In the genomic region with DNA sequence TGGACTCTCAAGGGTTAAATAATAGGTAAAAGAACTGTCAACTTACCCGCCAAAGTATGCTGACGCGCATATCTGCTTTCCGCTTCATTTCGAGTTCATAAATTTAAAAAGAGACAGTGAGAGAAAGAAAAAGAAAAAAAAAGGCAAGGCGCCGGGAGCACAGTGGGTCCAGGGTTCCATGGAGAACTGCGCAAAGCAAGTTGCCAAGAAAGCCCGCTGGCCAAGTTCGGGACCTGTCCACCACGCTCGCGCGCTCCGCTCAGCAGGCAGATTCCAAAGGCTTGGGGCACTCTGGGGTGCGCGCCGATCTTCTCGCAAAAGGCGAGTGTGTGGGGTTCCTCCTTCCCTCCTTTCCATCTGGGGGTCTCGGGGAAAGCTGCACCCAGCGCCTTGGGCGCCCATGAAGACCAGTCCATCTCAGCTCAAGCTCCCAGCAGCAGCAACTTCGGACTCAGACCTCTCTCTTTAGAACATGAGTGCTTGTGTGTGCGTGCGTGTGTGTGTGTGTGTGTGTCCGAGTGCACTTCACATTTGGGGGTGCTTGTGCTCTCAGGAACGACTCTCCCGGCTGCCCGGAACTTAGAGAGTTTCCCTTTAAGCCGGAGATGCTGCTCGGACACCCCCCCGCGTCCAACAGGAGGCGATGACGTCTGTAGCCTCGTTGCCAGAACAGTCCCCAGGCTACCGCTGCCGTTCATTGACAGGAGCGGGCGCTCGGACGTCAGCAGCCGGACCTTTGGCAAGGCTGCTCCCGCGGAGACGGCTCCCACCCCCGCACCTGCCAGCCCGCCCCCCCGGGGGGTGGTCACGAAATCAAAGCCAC, we compare ENCODE assay signal across 8 cellular contexts.
DNase-seq lines count a peak whose midpoint lies in the region; ATAC-seq, FAIRE-seq and TF ChIP-seq lines count a peak whose summit lies in the region.

No MANE protein-coding gene starts in this region.

- H3K4me3 ChIP-seq in body of pancreas (no peak overlapping the region), iPS-20b (ENCODE audit: low read length) (peak overlapping the region; percentile 77)

- H3K4me3 Mint-ChIP-seq in effector memory CD8-positive, alpha-beta T cell, result no peak overlapping the region

- no peaks in the 10 kb centered on the region for H3K36me3 Mint-ChIP-seq in effector memory CD8-positive, alpha-beta T cell (ENCODE audit: insufficient read depth)

- H3K27ac ChIP-seq in body of pancreas, result peak overlapping the region in 2 of 4 donors; percentile 8 to 44
- no peak overlapping the region for H3K27ac ChIP-seq in iPS-20b (ENCODE audit: low read length)

- peak in 1 of 3 donors; percentile 43 for TF ChIP-seq POLR2A in body of pancreas (IDR thresholded peaks at IDR 0.05)

- H3K27me3 ChIP-seq in body of pancreas (peaks cover 0 to 11% of the 10 kb centered on the region in 2 donors), iPS-20b (ENCODE audit: insufficient read depth, low read length) (peaks cover 95% of the 10 kb centered on the region)

- H3K4me1 ChIP-seq in body of pancreas (peaks cover 21% of the 10 kb centered on the region), iPS-20b (ENCODE audit: insufficient read depth, low read length) (peaks cover 3% of the 10 kb centered on the region; the same call in 1 of the 2 replicates)

- H3K27ac Mint-ChIP-seq in effector memory CD8-positive, alpha-beta T cell, result no peak overlapping the region

- H3K4me1 Mint-ChIP-seq in effector memory CD8-positive, alpha-beta T cell (ENCODE audit: low read depth in 2 of 2), result peaks cover 3 to 9% of the 10 kb centered on the region in 2 donors

- WGBS in body of pancreas, 2 donors, result 0 to 1% methylated on average over 25 to 51 of the region's 51 CpGs

- DNase-seq in HTR-8/SVneo (ENCODE audit: insufficient read length, low spot score) (peak; percentile 85), body of pancreas (peak; percentile 55 to 80 (median 68)), smooth muscle cell of the brain vasculature (ENCODE audit: low read depth, low spot score) (peak; percentile 73), NCI-H1417 (lab: John Stamatoyannopoulos, UW) (no peak)
- no peak for DNase-seq in effector memory CD8-positive, alpha-beta T cell

- intact Hi-C loops in body of pancreas (cut with DNase I), result no loop called here

- H3K36me3 ChIP-seq in body of pancreas (replicated peaks in 1 of 2; ENCODE audit: insufficient read depth in 1 of 2, low read depth in 2 of 2) (no peaks in the 10 kb centered on the region), iPS-20b (ENCODE audit: insufficient read depth, low read depth, low read length) (no peaks in the 10 kb centered on the region)

- peaks cover 52 to 82% of the 10 kb centered on the region in 2 donors for H3K27me3 Mint-ChIP-seq in effector memory CD8-positive, alpha-beta T cell

- no peak overlapping the region for H3K9ac ChIP-seq in iPS-20b (ENCODE audit: low read depth, low read length)

- no peak for TF ChIP-seq CTCF in body of pancreas (IDR thresholded peaks at IDR 0.05)

- FAIRE-seq in HTR-8/SVneo (lab: Jason Lieb, UNC), result peak; percentile 36

- H3K9me3 Mint-ChIP-seq in effector memory CD8-positive, alpha-beta T cell, result no peaks in the 10 kb centered on the region

- H3K9me3 ChIP-seq in body of pancreas (no peaks in the 10 kb centered on the region), iPS-20b (ENCODE audit: insufficient read depth, low read depth, low read length) (no peaks in the 10 kb centered on the region)

- ATAC-seq in body of pancreas, result peak; percentile 72
- no peak for ATAC-seq in GM19035 (IDR thresholded peaks at IDR 0.05; ENCODE audit: unreplicated experiment)
- ATAC-seq in effector memory CD8-positive, alpha-beta T cell (replicated peaks), result no peak
- ATAC-seq in GM18511 (IDR thresholded peaks at IDR 0.05; ENCODE audit: unreplicated experiment), result no peak

Comparison
In these comparisons a context has a peak if more than half of its experiments do, and no peak if none do; other contexts are left out.
1. DNase-seq: peak in HTR-8/SVneo (single experiment), body of pancreas (4 of 4) and smooth muscle cell of the brain vasculature (single experiment); none in NCI-H1417 (0 of 3) and effector memory CD8-positive, alpha-beta T cell (0 of 3).